In genomic region chr11:65779669-65779918, GRCh38 we compare ENCODE assay signal across 8 cellular contexts. TPM values are rescaled to one million over a fixed set of nuclear protein-coding genes. Genes with fewer than 3 reads are reported as not detected.
DNase-seq lines count a peak whose midpoint lies in the region; ATAC-seq and TF ChIP-seq lines count a peak whose summit lies in the region.
"Had no signal": no experiment of that assay in that cellular context is flagged by ENCODE, and none has a peak within 500 bp of the region (broad histone marks: within the 10 kb centered on the region; RNA-seq: fewer than 3 reads in every experiment).

No MANE protein-coding gene starts in this region.

- H3K9ac ChIP-seq in iPS-20b (ENCODE audit: low read depth, low read length) (no peak overlapping the region), stomach smooth muscle (ENCODE audit: low read length in 2 of 2) (peak overlapping the region; percentile 47 to 53)

- no peaks in the 10 kb centered on the region for H3K36me3 Mint-ChIP-seq in HFFc6 (ENCODE audit: low read depth)
- peaks cover 3% of the 10 kb centered on the region for H3K36me3 Mint-ChIP-seq in activated T-helper 1 cell treated with anti-CD3 and anti-CD28 coated beads, Interleukin-12 subunit alpha, Interleukin-12 subunit beta, Interleukin-2, Interleukin-4 antibody, amounts not matched to agents 30 ng/mL and 10 ng/mL and 1 ng/mL, durations not matched to agents 14 hours and 24 hours and 36 hours (ENCODE audit: low read depth)

- H3K4me3 ChIP-seq in iPS-20b (ENCODE audit: low read length) (peak overlapping the region; percentile 57), stomach smooth muscle (ENCODE audit: low read length in 2 of 2) (peak overlapping the region; percentile 88 to 90)

- H3K9me3 ChIP-seq in iPS-20b (ENCODE audit: insufficient read depth, low read depth, low read length) (no peaks in the 10 kb centered on the region), stomach smooth muscle (ENCODE audit: control insufficient read depth in 2 of 2, low read length in 2 of 2) (no peaks in the 10 kb centered on the region)

- H3K27me3 ChIP-seq in iPS-20b (ENCODE audit: insufficient read depth, low read length) (peaks cover 36% of the 10 kb centered on the region), stomach smooth muscle (ENCODE audit: control insufficient read depth in 1 of 2, insufficient read depth in 2 of 2, low read length in 2 of 2) (peaks cover 2 to 4% of the 10 kb centered on the region in 2 donors)

- 0 out of 2 replicates have a peak overlapping the region, but pooled peaks have one; percentile 85 for H3K27ac Mint-ChIP-seq in HFFc6
- H3K27ac Mint-ChIP-seq in activated T-helper 1 cell treated with anti-CD3 and anti-CD28 coated beads, Interleukin-12 subunit alpha, Interleukin-12 subunit beta, Interleukin-2, Interleukin-4 antibody, amounts not matched to agents 30 ng/mL and 10 ng/mL and 1 ng/mL, durations not matched to agents 14 hours and 24 hours and 36 hours = no peak overlapping the region

- peak overlapping the region; percentile 91 for H3K4me3 Mint-ChIP-seq in HFFc6
- peak overlapping the region; percentile 88 for H3K4me3 Mint-ChIP-seq in activated T-helper 1 cell treated with anti-CD3 and anti-CD28 coated beads, Interleukin-12 subunit alpha, Interleukin-12 subunit beta, Interleukin-2, Interleukin-4 antibody, amounts not matched to agents 30 ng/mL and 10 ng/mL and 1 ng/mL, durations not matched to agents 14 hours and 24 hours and 36 hours

- no peak for DNase-seq in HFFc6
- DNase-seq in activated T-helper 1 cell treated with anti-CD3 and anti-CD28 coated beads, Interleukin-12 subunit alpha, Interleukin-12 subunit beta, Interleukin-2, Interleukin-4 antibody, amounts not matched to agents 30 ng/mL and 10 ng/mL and 1 ng/mL, durations not matched to agents 14 hours and 24 hours and 36 hours (ENCODE audit: low spot score) = no peak
- no peak for DNase-seq in superior temporal gyrus (ENCODE audit: extremely low spot score)
- no peak for DNase-seq in T-helper 9 cell
- DNase-seq: SIG-M5 had no signal

- H3K4me1 ChIP-seq in iPS-20b (ENCODE audit: insufficient read depth, low read length) = no peaks in the 10 kb centered on the region
- peaks cover 31% of the 10 kb centered on the region for H3K4me1 ChIP-seq in stomach smooth muscle (ENCODE audit: control insufficient read depth, insufficient read depth, low read length)

- intact Hi-C loops in activated T-helper 1 cell treated with anti-CD3 and anti-CD28 coated beads, Interleukin-12 subunit alpha, Interleukin-12 subunit beta, Interleukin-2, Interleukin-4 antibody, amounts not matched to agents 30 ng/mL and 10 ng/mL and 1 ng/mL, durations not matched to agents 14 hours and 24 hours and 36 hours (cut with micrococcal nuclease) = no loop called here

- peaks cover 11% of the 10 kb centered on the region; the same call in 1 of the 2 replicates for H3K36me3 ChIP-seq in iPS-20b (ENCODE audit: insufficient read depth, low read depth, low read length)
- peaks cover 0 to 16% of the 10 kb centered on the region in 2 donors for H3K36me3 ChIP-seq in stomach smooth muscle (ENCODE audit: control insufficient read depth in 2 of 2, insufficient read depth in 2 of 2, low read length in 2 of 2)

- ATAC-seq in GM18520 (IDR thresholded peaks at IDR 0.05; ENCODE audit: unreplicated experiment) = no peak

- H3K4me1 Mint-ChIP-seq in HFFc6 (ENCODE audit: low read depth) = no peaks in the 10 kb centered on the region
- peaks cover 26% of the 10 kb centered on the region for H3K4me1 Mint-ChIP-seq in activated T-helper 1 cell treated with anti-CD3 and anti-CD28 coated beads, Interleukin-12 subunit alpha, Interleukin-12 subunit beta, Interleukin-2, Interleukin-4 antibody, amounts not matched to agents 30 ng/mL and 10 ng/mL and 1 ng/mL, durations not matched to agents 14 hours and 24 hours and 36 hours (ENCODE audit: low read depth)

- no peaks in the 10 kb centered on the region for H3K9me3 Mint-ChIP-seq in HFFc6
- no peaks in the 10 kb centered on the region for H3K9me3 Mint-ChIP-seq in activated T-helper 1 cell treated with anti-CD3 and anti-CD28 coated beads, Interleukin-12 subunit alpha, Interleukin-12 subunit beta, Interleukin-2, Interleukin-4 antibody, amounts not matched to agents 30 ng/mL and 10 ng/mL and 1 ng/mL, durations not matched to agents 14 hours and 24 hours and 36 hours

- TF ChIP-seq CTCF in HFFc6 (IDR thresholded peaks at IDR 0.05) = no peak

- H3K27ac ChIP-seq in iPS-20b (ENCODE audit: low read length) (no peak overlapping the region), stomach smooth muscle (ENCODE audit: low read length) (no peak overlapping the region)

- peaks cover 3% of the 10 kb centered on the region; the same call in 1 of the 2 replicates for H3K27me3 Mint-ChIP-seq in HFFc6 (ENCODE audit: insufficient read depth)
- H3K27me3 Mint-ChIP-seq in activated T-helper 1 cell treated with anti-CD3 and anti-CD28 coated beads, Interleukin-12 subunit alpha, Interleukin-12 subunit beta, Interleukin-2, Interleukin-4 antibody, amounts not matched to agents 30 ng/mL and 10 ng/mL and 1 ng/mL, durations not matched to agents 14 hours and 24 hours and 36 hours (ENCODE audit: insufficient read depth) = peaks cover 17% of the 10 kb centered on the region

RNA-seq across cellular contexts. Expression of gene AP5B1, which starts 1.2 kb away (rescaled TPM):
- 10 to 100 TPM in 2 of 6 experiments, 1 to 10 TPM in 4; 8.7 to 11.1 (median 9.5) TPM for total RNA-seq in HFFc6 (2021; fragmentation: NEBNext Ultra II Directional; extraction: Animal tissue kit (Norgen Biotek cat#: 25700))
- 17.4 and 19.2 TPM in 2 replicates for total RNA-seq in activated T-helper 1 cell treated with anti-CD3 and anti-CD28 coated beads, Interleukin-12 subunit alpha, Interleukin-12 subunit beta, Interleukin-2, Interleukin-4 antibody, amounts not matched to agents 30 ng/mL and 10 ng/mL and 1 ng/mL, durations not matched to agents 14 hours and 24 hours and 36 hours

RNA-seq across cellular contexts. Expression of gene OVOL1, which starts 7.3 kb away (rescaled TPM):
- total RNA-seq in HFFc6 (2021; fragmentation: NEBNext Ultra II Directional; extraction: Animal tissue kit (Norgen Biotek cat#: 25700)) = not detected
- 0.10 and 0.36 TPM in 2 replicates for total RNA-seq in activated T-helper 1 cell treated with anti-CD3 and anti-CD28 coated beads, Interleukin-12 subunit alpha, Interleukin-12 subunit beta, Interleukin-2, Interleukin-4 antibody, amounts not matched to agents 30 ng/mL and 10 ng/mL and 1 ng/mL, durations not matched to agents 14 hours and 24 hours and 36 hours

RNA-seq across cellular contexts. Expression of gene SNX32, which starts 54.2 kb away (rescaled TPM):
- total RNA-seq in HFFc6 (2021; fragmentation: NEBNext Ultra II Directional; extraction: Animal tissue kit (Norgen Biotek cat#: 25700)) = not detected
- 1.6 and 1.9 TPM in 2 replicates for total RNA-seq in activated T-helper 1 cell treated with anti-CD3 and anti-CD28 coated beads, Interleukin-12 subunit alpha, Interleukin-12 subunit beta, Interleukin-2, Interleukin-4 antibody, amounts not matched to agents 30 ng/mL and 10 ng/mL and 1 ng/mL, durations not matched to agents 14 hours and 24 hours and 36 hours

RNA-seq across cellular contexts. Expression of gene RNASEH2C, which starts 59.0 kb away (rescaled TPM):
- 10 to 100 TPM; 54.0 to 85.6 (median 61.4) TPM for total RNA-seq in HFFc6 (2021; fragmentation: NEBNext Ultra II Directional; extraction: Animal tissue kit (Norgen Biotek cat#: 25700))
- 87.6 and 89.0 TPM in 2 replicates for total RNA-seq in activated T-helper 1 cell treated with anti-CD3 and anti-CD28 coated beads, Interleukin-12 subunit alpha, Interleukin-12 subunit beta, Interleukin-2, Interleukin-4 antibody, amounts not matched to agents 30 ng/mL and 10 ng/mL and 1 ng/mL, durations not matched to agents 14 hours and 24 hours and 36 hours
